In genomic region chr3:100761211-100761921, GRCh38 we compare ENCODE assay signal across 9 cellular contexts. TPM values are rescaled to one million over a fixed set of nuclear protein-coding genes. Genes with fewer than 3 reads are reported as not detected.
DNase-seq lines count a peak whose midpoint lies in the region; ATAC-seq and TF ChIP-seq lines count a peak whose summit lies in the region.
"Had no signal": no experiment of that assay in that cellular context is flagged by ENCODE, and none has a peak within 500 bp of the region (broad histone marks: within the 10 kb centered on the region; RNA-seq: fewer than 3 reads in every experiment).

No MANE protein-coding gene starts in this region.

- no peak overlapping the region for H2BK12ac ChIP-seq in trophoblast cell (ENCODE audit: low read length)

- intact Hi-C loops in Caco-2 (cut with micrococcal nuclease; ENCODE audit: unreplicated experiment) (no loop called here), aorta (cut with DNase I) (loop anchor here in 1 of 2 donors (1.0 to 10.0 kb wide), 2 partner anchors 50 to 103 kb away; no protein-coding TSS in a partner anchor)

- POLR2A ChIA-PET in Caco-2 (lab: Charles Lee): no interaction called here

- BruUV-seq in Caco-2 (replicated peaks; lab: Mats Ljungman, UMichigan): no TSS peak

- DNase-seq in Caco-2 (peak; percentile 44 to 46), UCSD-AML1 (lab: John Stamatoyannopoulos, UW; ENCODE audit: unreplicated experiment) (peak; percentile 14), trophoblast cell (peak; percentile 26 to 29), NCI-H187 (lab: John Stamatoyannopoulos, UW) (no peak), aorta (no peak)
- no peak for DNase-seq in central memory CD4-positive, alpha-beta T cell

- H2BK120ac ChIP-seq in trophoblast cell (ENCODE audit: insufficient read depth, low read length, poor library complexity): no peak overlapping the region

- no peaks in the 10 kb centered on the region for H3K9me3 Mint-ChIP-seq in Caco-2 (ENCODE audit: unreplicated experiment)
- H3K9me3 Mint-ChIP-seq: dendritic cell treated with granulocyte-macrophage colony-stimulating factor and Interleukin-4, amounts not matched to agents 40 ng/mL and 50 ng/mL, for 4 days had no signal

- H3K36me3 Mint-ChIP-seq in Caco-2 (ENCODE audit: insufficient read depth, unreplicated experiment): peaks cover 16% of the 10 kb centered on the region

- H3K4me2 ChIP-seq in trophoblast cell (ENCODE audit: low read length): no peak overlapping the region

- H2AFZ ChIP-seq in trophoblast cell (ENCODE audit: insufficient read depth, low read length, poor library complexity): no peak overlapping the region

- H3K18ac ChIP-seq in trophoblast cell (ENCODE audit: low read length): no peak overlapping the region

- no peak overlapping the region for H4K12ac ChIP-seq in trophoblast cell (ENCODE audit: low read depth, low read length)

- no peak overlapping the region for H3K4me3 Mint-ChIP-seq in Caco-2 (ENCODE audit: unreplicated experiment)
- H3K4me3 Mint-ChIP-seq: dendritic cell treated with granulocyte-macrophage colony-stimulating factor and Interleukin-4, amounts not matched to agents 40 ng/mL and 50 ng/mL, for 4 days had no signal

- no peak overlapping the region for H3K14ac ChIP-seq in trophoblast cell (ENCODE audit: low read length)

- H4K91ac ChIP-seq in trophoblast cell (ENCODE audit: low read depth, low read length): no peak overlapping the region

- H2BK5ac ChIP-seq in trophoblast cell (ENCODE audit: low read depth, low read length, poor library complexity): no peak overlapping the region

- no peaks in the 10 kb centered on the region for H3K27me3 ChIP-seq in Caco-2 (replicated peaks; ENCODE audit: control insufficient read depth, insufficient read depth, low read length)
- no peaks in the 10 kb centered on the region for H3K27me3 ChIP-seq in trophoblast cell (ENCODE audit: insufficient read depth, low read length)
- H3K27me3 ChIP-seq in aorta (ENCODE audit: control insufficient read depth in 1 of 2, insufficient read depth in 2 of 2, low read length in 1 of 2): no peaks in the 10 kb centered on the region

- H2AK5ac ChIP-seq in trophoblast cell (ENCODE audit: low read length): no peak overlapping the region

- H3K4ac ChIP-seq in trophoblast cell (ENCODE audit: low read depth, low read length): no peak overlapping the region

- no peaks in the 10 kb centered on the region for H3K79me1 ChIP-seq in trophoblast cell (ENCODE audit: low read length)

- H3K9ac ChIP-seq in trophoblast cell (ENCODE audit: low read length): no peak overlapping the region

- no peak overlapping the region for H3K27ac ChIP-seq in trophoblast cell (ENCODE audit: low read depth, low read length)
- H3K27ac ChIP-seq in aorta (ENCODE audit: low read depth in 1 of 2, low read length in 2 of 2): no peak overlapping the region

- H3K4me1 ChIP-seq in Caco-2 (no peaks in the 10 kb centered on the region), trophoblast cell (ENCODE audit: control insufficient read depth in 1 of 2, insufficient read depth in 2 of 2, low read length in 2 of 2) (no peaks in the 10 kb centered on the region), aorta (ENCODE audit: control insufficient read depth in 1 of 2, insufficient read depth in 2 of 2, low read length in 2 of 2) (peaks cover 3 to 8% of the 10 kb centered on the region in 2 donors)

- H3K36me3 ChIP-seq in Caco-2 (ENCODE audit: control insufficient read depth, insufficient read depth, low read length): no peaks in the 10 kb centered on the region
- H3K36me3 ChIP-seq in trophoblast cell (ENCODE audit: control insufficient read depth in 1 of 2, insufficient read depth in 2 of 2, low read length in 2 of 2): no peaks in the 10 kb centered on the region
- H3K36me3 ChIP-seq in aorta (ENCODE audit: control insufficient read depth in 1 of 2, insufficient read depth in 2 of 2, low read length in 1 of 2): peaks cover 0 to 2% of the 10 kb centered on the region in 2 donors

- H3K27me3 Mint-ChIP-seq in Caco-2 (ENCODE audit: insufficient read depth, unreplicated experiment): peaks cover 4% of the 10 kb centered on the region
- H3K27me3 Mint-ChIP-seq: dendritic cell treated with granulocyte-macrophage colony-stimulating factor and Interleukin-4, amounts not matched to agents 40 ng/mL and 50 ng/mL, for 4 days had no signal

- peak; percentile 73 for ATAC-seq in GM19025 (IDR thresholded peaks at IDR 0.05; ENCODE audit: low read depth, unreplicated experiment)
- ATAC-seq in HG03103 (IDR thresholded peaks at IDR 0.05; ENCODE audit: low read depth, unreplicated experiment): peak; percentile 84
- no peak for ATAC-seq in aorta (ENCODE audit: low FRiP score)

- CTCF ChIA-PET in Caco-2 (lab: Charles Lee): interaction anchor here (0.5 to 1.5 kb wide), 3 partner anchors 158 to 929 kb away, joined by 3 to 7 read pairs (median 4); no protein-coding TSS in a partner anchor

- H3K27ac Mint-ChIP-seq in Caco-2 (ENCODE audit: unreplicated experiment): no peak overlapping the region
- H3K27ac Mint-ChIP-seq: dendritic cell treated with granulocyte-macrophage colony-stimulating factor and Interleukin-4, amounts not matched to agents 40 ng/mL and 50 ng/mL, for 4 days had no signal

- no peaks in the 10 kb centered on the region for H3K4me1 Mint-ChIP-seq in Caco-2 (ENCODE audit: low read depth, unreplicated experiment)

- H4K8ac ChIP-seq in trophoblast cell (ENCODE audit: low read depth, low read length): no peak overlapping the region

- H3K79me2 ChIP-seq in trophoblast cell (ENCODE audit: control insufficient read depth, insufficient read depth, low read length, poor library complexity): no peaks in the 10 kb centered on the region

- no CpG with 5 or more reads among the region's 1 CpG for WGBS in trophoblast cell (ENCODE audit: extremely low coverage, insufficient coverage, insufficient read length)
- 80 to 92% methylated on average over 1 of the region's 1 CpG for WGBS in aorta, 2 donors

- H3K23ac ChIP-seq in trophoblast cell (ENCODE audit: low read length): no peak overlapping the region

- no peaks in the 10 kb centered on the region for H3K9me3 ChIP-seq in Caco-2
- H3K9me3 ChIP-seq in trophoblast cell (ENCODE audit: insufficient read depth, low read depth, low read length): no peaks in the 10 kb centered on the region
- no peaks in the 10 kb centered on the region for H3K9me3 ChIP-seq in aorta (ENCODE audit: control insufficient read depth, low read length)

- no peak overlapping the region for H3K4me3 ChIP-seq in Caco-2 (ENCODE audit: low read depth, low read length)
- no peak overlapping the region for H3K4me3 ChIP-seq in trophoblast cell (ENCODE audit: low read depth, low read length)
- H3K4me3 ChIP-seq in aorta (ENCODE audit: low read length in 2 of 2): no peak overlapping the region

- peak; percentile 31 to 53 for TF ChIP-seq CTCF in Caco-2 (IDR thresholded peaks at IDR 0.05; ENCODE audit: insufficient read depth in 1 of 2, low read depth in 1 of 2, low read length in 1 of 2, severe bottlenecking in 1 of 2, unreplicated experiment in 1 of 2)

RNA-seq across cellular contexts. Expression of gene TFG, which starts 52.1 kb away (rescaled TPM):
- 128 and 138 TPM in 2 replicates for total RNA-seq in Caco-2 (2022)
- polyA plus RNA-seq in trophoblast cell (2013): 175 TPM in 2 replicates
- total RNA-seq in aorta: 10 to 100 TPM; 71.8 to 71.9 TPM
- polyA plus RNA-seq in aorta: 10 to 100 TPM; 52.3 to 54.8 TPM

Comparison
In these comparisons a context has a peak if more than half of its experiments do, and no peak if none do; other contexts are left out.
1. DNase-seq: peak in Caco-2 (2 of 2), UCSD-AML1 (single experiment) and trophoblast cell (2 of 2); none in NCI-H187 (0 of 2), central memory CD4-positive, alpha-beta T cell (single experiment) and aorta (0 of 2).